Comparison of ENCODE assay signal across 1 cellular context in the genomic region with DNA sequence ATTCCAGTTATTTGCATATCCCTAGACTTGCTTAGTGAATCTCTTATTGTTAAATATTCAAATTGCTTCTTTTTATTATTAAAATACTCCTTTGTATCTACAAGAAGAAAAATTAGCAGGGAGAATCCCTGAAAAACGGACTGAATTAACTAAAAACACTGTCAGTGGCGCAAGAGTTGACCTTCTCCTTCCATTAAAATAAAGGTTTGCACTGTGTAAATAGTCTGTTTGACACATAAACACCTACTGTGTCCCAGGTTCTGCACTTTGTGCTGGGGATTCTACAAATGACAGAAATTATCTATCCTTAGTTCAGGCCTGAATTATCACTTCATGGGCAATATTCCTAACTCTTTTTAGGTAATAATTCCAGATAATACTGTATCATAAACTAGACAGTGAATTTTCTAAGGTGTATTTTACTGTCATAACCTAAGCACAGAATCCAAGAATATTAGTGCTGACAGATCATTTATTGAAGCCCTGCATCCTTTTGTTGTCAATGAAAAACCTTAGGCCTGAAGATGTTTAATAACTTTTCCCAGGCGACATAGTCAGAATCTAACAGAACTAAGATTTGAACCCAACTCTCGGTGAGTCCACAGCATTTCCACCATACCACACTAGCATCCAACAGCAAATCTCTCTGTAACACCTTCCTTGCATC.
A peak's percentile ranks its signal among the peaks of the same experiment; 100 is the strongest.
TF ChIP-seq lines count a peak whose summit lies in the region.

No MANE protein-coding gene starts in this region.

TF ChIP-seq in HepG2, 621 proteins besides CTCF, POLR2A, EP300 and RAD21 (continued from another document and continues in another):
- TF ChIP-seq RXRB (CRISPR knock-in tag; IDR thresholded peaks at IDR 0.05; ENCODE audit: borderline replicate concordance), result peak; percentile 72; the same call in 1 of the 2 replicates
- no peak for TF ChIP-seq ZNF782 (CRISPR knock-in tag; IDR thresholded peaks at IDR 0.05; ENCODE audit: borderline replicate concordance)
- TF ChIP-seq ZFY (CRISPR knock-in tag; IDR thresholded peaks at IDR 0.05), result no peak
- TF ChIP-seq ZNF256 (CRISPR knock-in tag; conservative IDR thresholded peaks at IDR 0.05), result no peak
- 0 out of 2 replicates have a peak, but pooled peaks have one; percentile 34 for TF ChIP-seq THAP11 (CRISPR knock-in tag; IDR thresholded peaks at IDR 0.05)
- TF ChIP-seq NR1H2 (CRISPR knock-in tag; IDR thresholded peaks at IDR 0.05; ENCODE audit: borderline replicate concordance, low read depth), result no peak
- TF ChIP-seq, protein P1, sequence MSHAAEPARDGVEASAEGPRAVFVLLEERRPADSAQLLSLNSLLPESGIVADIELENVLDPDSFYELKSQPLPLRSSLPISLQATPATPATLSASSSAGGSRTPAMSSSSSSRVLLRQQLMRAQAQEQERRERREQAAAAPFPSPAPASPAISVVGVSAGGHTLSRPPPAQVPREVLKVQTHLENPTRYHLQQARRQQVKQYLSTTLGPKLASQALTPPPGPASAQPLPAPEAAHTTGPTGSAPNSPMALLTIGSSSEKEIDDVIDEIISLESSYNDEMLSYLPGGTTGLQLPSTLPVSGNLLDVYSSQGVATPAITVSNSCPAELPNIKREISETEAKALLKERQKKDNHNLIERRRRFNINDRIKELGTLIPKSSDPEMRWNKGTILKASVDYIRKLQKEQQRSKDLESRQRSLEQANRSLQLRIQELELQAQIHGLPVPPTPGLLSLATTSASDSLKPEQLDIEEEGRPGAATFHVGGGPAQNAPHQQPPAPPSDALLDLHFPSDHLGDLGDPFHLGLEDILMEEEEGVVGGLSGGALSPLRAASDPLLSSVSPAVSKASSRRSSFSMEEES (CRISPR knock-in tag; IDR thresholded peaks at IDR 0.05), result no peak
- peak; percentile 13; the same call in 1 of the 2 replicates for TF ChIP-seq IRF2 (CRISPR knock-in tag; IDR thresholded peaks at IDR 0.05)
- TF ChIP-seq, protein P2, sequence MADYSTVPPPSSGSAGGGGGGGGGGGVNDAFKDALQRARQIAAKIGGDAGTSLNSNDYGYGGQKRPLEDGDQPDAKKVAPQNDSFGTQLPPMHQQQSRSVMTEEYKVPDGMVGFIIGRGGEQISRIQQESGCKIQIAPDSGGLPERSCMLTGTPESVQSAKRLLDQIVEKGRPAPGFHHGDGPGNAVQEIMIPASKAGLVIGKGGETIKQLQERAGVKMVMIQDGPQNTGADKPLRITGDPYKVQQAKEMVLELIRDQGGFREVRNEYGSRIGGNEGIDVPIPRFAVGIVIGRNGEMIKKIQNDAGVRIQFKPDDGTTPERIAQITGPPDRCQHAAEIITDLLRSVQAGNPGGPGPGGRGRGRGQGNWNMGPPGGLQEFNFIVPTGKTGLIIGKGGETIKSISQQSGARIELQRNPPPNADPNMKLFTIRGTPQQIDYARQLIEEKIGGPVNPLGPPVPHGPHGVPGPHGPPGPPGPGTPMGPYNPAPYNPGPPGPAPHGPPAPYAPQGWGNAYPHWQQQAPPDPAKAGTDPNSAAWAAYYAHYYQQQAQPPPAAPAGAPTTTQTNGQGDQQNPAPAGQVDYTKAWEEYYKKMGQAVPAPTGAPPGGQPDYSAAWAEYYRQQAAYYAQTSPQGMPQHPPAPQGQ (CRISPR knock-in tag; IDR thresholded peaks at IDR 0.05; ENCODE audit: borderline replicate concordance), result no peak
- no peak for TF ChIP-seq ZNF30 (CRISPR knock-in tag; IDR thresholded peaks at IDR 0.05)
- no peak for TF ChIP-seq MTA1 (CRISPR knock-in tag; IDR thresholded peaks at IDR 0.05; ENCODE audit: borderline replicate concordance)
- no peak for TF ChIP-seq ZNF10 (CRISPR knock-in tag; IDR thresholded peaks at IDR 0.05; ENCODE audit: borderline replicate concordance, low read depth)
- TF ChIP-seq, protein P3, sequence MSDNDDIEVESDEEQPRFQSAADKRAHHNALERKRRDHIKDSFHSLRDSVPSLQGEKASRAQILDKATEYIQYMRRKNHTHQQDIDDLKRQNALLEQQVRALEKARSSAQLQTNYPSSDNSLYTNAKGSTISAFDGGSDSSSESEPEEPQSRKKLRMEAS (IDR thresholded peaks at IDR 0.05), result no peak
- TF ChIP-seq, protein P4, sequence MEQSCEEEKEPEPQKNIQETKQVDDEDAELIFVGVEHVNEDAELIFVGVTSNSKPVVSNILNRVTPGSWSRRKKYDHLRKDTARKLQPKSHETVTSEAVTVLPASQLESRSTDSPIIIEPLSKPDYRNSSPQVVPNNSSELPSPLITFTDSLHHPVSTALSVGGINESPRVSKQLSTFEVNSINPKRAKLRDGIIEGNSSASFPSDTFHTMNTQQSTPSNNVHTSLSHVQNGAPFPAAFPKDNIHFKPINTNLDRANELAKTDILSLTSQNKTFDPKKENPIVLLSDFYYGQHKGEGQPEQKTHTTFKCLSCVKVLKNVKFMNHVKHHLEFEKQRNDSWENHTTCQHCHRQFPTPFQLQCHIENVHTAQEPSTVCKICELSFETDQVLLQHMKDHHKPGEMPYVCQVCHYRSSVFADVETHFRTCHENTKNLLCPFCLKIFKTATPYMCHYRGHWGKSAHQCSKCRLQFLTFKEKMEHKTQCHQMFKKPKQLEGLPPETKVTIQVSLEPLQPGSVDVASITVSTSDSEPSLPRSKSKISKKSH (CRISPR knock-in tag; IDR thresholded peaks at IDR 0.05; ENCODE audit: borderline replicate concordance), result no peak
- no peak for TF ChIP-seq KLF15 (CRISPR knock-in tag; IDR thresholded peaks at IDR 0.05; ENCODE audit: borderline replicate concordance)
- TF ChIP-seq ZNF264 (CRISPR knock-in tag; IDR thresholded peaks at IDR 0.05), result no peak
- TF ChIP-seq, protein P5, sequence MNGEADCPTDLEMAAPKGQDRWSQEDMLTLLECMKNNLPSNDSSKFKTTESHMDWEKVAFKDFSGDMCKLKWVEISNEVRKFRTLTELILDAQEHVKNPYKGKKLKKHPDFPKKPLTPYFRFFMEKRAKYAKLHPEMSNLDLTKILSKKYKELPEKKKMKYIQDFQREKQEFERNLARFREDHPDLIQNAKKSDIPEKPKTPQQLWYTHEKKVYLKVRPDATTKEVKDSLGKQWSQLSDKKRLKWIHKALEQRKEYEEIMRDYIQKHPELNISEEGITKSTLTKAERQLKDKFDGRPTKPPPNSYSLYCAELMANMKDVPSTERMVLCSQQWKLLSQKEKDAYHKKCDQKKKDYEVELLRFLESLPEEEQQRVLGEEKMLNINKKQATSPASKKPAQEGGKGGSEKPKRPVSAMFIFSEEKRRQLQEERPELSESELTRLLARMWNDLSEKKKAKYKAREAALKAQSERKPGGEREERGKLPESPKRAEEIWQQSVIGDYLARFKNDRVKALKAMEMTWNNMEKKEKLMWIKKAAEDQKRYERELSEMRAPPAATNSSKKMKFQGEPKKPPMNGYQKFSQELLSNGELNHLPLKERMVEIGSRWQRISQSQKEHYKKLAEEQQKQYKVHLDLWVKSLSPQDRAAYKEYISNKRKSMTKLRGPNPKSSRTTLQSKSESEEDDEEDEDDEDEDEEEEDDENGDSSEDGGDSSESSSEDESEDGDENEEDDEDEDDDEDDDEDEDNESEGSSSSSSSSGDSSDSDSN (CRISPR knock-in tag; IDR thresholded peaks at IDR 0.05), result no peak
- TF ChIP-seq SP4 (CRISPR knock-in tag; IDR thresholded peaks at IDR 0.05), result no peak
- no peak for TF ChIP-seq MYNN (CRISPR knock-in tag; IDR thresholded peaks at IDR 0.05; ENCODE audit: low read depth)
- TF ChIP-seq, protein P6, sequence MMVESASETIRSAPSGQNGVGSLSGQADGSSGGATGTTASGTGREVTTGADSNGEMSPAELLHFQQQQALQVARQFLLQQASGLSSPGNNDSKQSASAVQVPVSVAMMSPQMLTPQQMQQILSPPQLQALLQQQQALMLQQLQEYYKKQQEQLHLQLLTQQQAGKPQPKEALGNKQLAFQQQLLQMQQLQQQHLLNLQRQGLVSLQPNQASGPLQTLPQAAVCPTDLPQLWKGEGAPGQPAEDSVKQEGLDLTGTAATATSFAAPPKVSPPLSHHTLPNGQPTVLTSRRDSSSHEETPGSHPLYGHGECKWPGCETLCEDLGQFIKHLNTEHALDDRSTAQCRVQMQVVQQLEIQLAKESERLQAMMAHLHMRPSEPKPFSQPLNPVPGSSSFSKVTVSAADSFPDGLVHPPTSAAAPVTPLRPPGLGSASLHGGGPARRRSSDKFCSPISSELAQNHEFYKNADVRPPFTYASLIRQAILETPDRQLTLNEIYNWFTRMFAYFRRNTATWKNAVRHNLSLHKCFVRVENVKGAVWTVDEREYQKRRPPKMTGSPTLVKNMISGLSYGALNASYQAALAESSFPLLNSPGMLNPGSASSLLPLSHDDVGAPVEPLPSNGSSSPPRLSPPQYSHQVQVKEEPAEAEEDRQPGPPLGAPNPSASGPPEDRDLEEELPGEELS (CRISPR knock-in tag; IDR thresholded peaks at IDR 0.05), result peak; percentile 59
- TF ChIP-seq, protein P7, sequence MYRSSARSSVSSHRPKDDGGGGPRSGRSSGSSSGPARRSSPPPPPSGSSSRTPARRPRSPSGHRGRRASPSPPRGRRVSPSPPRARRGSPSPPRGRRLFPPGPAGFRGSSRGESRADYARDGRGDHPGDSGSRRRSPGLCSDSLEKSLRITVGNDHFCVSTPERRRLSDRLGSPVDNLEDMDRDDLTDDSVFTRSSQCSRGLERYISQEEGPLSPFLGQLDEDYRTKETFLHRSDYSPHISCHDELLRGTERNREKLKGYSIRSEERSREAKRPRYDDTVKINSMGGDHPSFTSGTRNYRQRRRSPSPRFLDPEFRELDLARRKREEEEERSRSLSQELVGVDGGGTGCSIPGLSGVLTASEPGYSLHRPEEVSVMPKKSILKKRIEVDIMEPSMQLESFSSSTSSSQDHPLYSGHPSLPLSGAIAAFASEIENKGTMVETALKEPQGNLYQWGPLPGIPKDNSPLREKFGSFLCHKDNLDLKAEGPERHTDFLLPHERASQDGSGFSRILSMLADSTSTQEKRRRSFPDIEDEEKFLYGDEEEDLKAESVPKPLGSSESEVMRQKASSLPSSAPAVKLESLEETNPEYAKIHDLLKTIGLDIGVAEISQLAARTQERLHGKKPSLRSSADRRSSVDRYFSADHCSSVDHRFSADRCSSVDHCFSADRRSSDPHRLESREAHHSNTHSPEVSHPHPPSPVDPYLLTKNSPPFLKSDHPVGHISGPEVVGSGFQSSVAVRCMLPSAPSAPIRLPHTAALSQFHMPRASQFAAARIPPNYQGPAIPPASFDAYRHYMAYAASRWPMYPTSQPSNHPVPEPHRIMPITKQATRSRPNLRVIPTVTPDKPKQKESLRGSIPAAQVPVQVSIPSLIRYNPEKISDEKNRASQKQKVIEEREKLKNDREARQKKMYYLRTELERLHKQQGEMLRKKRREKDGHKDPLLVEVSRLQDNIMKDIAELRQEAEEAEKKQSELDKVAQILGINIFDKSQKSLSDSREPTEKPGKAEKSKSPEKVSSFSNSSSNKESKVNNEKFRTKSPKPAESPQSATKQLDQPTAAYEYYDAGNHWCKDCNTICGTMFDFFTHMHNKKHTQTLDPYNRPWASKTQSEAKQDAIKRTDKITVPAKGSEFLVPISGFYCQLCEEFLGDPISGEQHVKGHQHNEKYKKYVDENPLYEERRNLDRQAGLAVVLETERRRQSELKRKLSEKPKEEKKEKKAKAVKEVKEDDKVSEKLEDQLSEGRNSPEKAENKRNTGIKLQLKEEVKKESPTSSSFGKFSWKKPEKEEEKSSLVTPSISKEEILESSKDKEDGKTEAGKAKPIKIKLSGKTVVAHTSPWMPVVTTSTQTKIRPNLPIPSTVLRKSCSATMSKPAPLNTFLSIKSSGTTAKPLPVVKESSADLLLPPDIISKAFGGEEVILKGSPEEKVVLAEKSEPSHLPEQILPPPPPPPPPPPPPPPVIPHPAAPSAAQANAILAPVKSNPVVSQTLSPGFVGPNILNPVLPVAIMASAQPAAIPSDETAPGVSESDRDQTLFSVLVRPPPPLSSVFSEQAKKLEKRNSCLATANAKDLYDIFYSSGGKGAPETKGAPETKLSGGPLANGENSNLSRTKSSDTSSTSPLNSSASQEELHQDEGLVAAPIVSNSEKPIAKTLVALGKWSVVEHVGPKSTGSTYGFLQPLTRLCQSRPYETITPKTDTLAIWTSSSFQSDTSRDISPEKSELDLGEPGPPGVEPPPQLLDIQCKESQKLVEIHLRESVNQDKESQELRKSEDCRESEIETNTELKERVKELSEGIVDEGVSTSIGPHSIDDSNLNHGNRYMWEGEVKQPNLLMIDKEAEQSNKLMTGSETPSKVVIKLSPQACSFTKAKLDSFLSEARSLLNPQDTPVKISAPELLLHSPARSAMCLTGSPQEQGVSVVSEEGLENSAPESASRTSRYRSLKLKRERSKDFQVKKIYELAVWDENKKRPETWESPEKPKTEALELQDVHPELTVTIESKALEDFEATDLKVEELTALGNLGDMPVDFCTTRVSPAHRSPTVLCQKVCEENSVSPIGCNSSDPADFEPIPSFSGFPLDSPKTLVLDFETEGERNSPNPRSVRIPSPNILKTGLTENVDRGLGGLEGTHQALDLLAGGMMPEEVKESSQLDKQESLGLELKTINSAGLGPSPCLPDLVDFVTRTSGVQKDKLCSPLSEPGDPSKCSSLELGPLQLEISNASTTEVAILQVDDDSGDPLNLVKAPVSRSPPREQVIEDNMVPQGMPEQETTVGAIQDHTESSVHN (CRISPR knock-in tag; IDR thresholded peaks at IDR 0.05), result no peak
- no peak for TF ChIP-seq HCFC1 (IDR thresholded peaks at IDR 0.05; ENCODE audit: low read depth, low read length)
- TF ChIP-seq ZNF766 (CRISPR knock-in tag; IDR thresholded peaks at IDR 0.05; ENCODE audit: borderline replicate concordance), result no peak
- TF ChIP-seq, protein P8, sequence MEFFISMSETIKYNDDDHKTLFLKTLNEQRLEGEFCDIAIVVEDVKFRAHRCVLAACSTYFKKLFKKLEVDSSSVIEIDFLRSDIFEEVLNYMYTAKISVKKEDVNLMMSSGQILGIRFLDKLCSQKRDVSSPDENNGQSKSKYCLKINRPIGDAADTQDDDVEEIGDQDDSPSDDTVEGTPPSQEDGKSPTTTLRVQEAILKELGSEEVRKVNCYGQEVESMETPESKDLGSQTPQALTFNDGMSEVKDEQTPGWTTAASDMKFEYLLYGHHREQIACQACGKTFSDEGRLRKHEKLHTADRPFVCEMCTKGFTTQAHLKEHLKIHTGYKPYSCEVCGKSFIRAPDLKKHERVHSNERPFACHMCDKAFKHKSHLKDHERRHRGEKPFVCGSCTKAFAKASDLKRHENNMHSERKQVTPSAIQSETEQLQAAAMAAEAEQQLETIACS (CRISPR knock-in tag; IDR thresholded peaks at IDR 0.05), result no peak
- no peak for TF ChIP-seq FOXK2 (IDR thresholded peaks at IDR 0.05)
- peak; percentile 37; the same call in 1 of the 2 replicates for TF ChIP-seq TBX2 (CRISPR knock-in tag; IDR thresholded peaks at IDR 0.05; ENCODE audit: borderline replicate concordance)
- TF ChIP-seq ZNF883 (CRISPR knock-in tag; IDR thresholded peaks at IDR 0.05; ENCODE audit: not compliant biosample characterization), result no peak
- TF ChIP-seq FOXJ3 (CRISPR knock-in tag; IDR thresholded peaks at IDR 0.05; ENCODE audit: borderline replicate concordance), result peak; percentile 60; the same call in 1 of the 2 replicates
- TF ChIP-seq ATF7-NPFF (CRISPR knock-in tag; IDR thresholded peaks at IDR 0.05; ENCODE audit: low read depth), result no peak
- TF ChIP-seq MTA3 (CRISPR knock-in tag; IDR thresholded peaks at IDR 0.05), result no peak
- no peak for TF ChIP-seq BRCA1 (CRISPR knock-in tag; IDR thresholded peaks at IDR 0.05)
